Comparison of ENCODE assay signal across 19 cellular contexts in genomic region chr20:32614772-32615171, GRCh38. TPM values are rescaled to one million over a fixed set of nuclear protein-coding genes. Genes with fewer than 3 reads are reported as not detected.
A peak's percentile ranks its signal among the peaks of the same experiment; 100 is the strongest.
DNase-seq lines count a peak whose midpoint lies in the region; ATAC-seq and TF ChIP-seq lines count a peak whose summit lies in the region.
"Had no signal": no experiment of that assay in that cellular context is flagged by ENCODE, and none has a peak within 500 bp of the region (broad histone marks: within the 10 kb centered on the region; RNA-seq: fewer than 3 reads in every experiment).

No MANE protein-coding gene starts in this region.

- no peaks in the 10 kb centered on the region for H3K27me3 ChIP-seq in endodermal cell (ENCODE audit: control insufficient read depth, insufficient read depth, low read length, poor library complexity, severe bottlenecking)
- H3K27me3 ChIP-seq: BLaER1 treated with 17β-estradiol and CSF1 and Interleukin-3, amounts not matched to agents 10 nM and 100 nM had no signal

- no peak overlapping the region for H3K9ac ChIP-seq in endodermal cell (ENCODE audit: extremely low read depth, low read length, poor library complexity, severe bottlenecking)
- H3K9ac ChIP-seq: BLaER1 treated with 17β-estradiol and CSF1 and Interleukin-3, amounts not matched to agents 10 nM and 100 nM had no signal

- 97 to 100% methylated on average over 1 to 2 of the region's 2 CpGs for WGBS in endodermal cell (ENCODE audit: insufficient coverage in 1 of 2, insufficient read length in 1 of 2), 2 experiments

- TF ChIP-seq CTCF in endodermal cell (conservative IDR thresholded peaks at IDR 0.05), result no peak

- peak overlapping the region; percentile 24 for H3K27ac Mint-ChIP-seq in activated naive CD4-positive, alpha-beta T cell treated with anti-CD3 and anti-CD28 coated beads, Interleukin-2, amount 50 U/mL, for 24 hours
- H3K27ac Mint-ChIP-seq in activated naive CD4-positive, alpha-beta T cell treated with anti-CD3 and anti-CD28 coated beads, Interleukin-2, amount 50 U/mL, for 72 hours, result no peak overlapping the region
- H3K27ac Mint-ChIP-seq in endodermal cell, result no peak overlapping the region
- H3K27ac Mint-ChIP-seq in stimulated activated effector memory CD8-positive, alpha-beta T cell treated with anti-CD3 and anti-CD28 coated beads, Interleukin-12 subunit alpha, Interleukin-12 subunit beta, amount 100 ng/mL, for 72 hours, result peak overlapping the region; percentile 15
- H3K27ac Mint-ChIP-seq: B cell; CD4-positive, alpha-beta T cell; CD8-positive, alpha-beta T cell had no signal

- H3K36me3 Mint-ChIP-seq in activated naive CD4-positive, alpha-beta T cell treated with anti-CD3 and anti-CD28 coated beads, Interleukin-2, amount 50 U/mL, for 24 hours, result no peaks in the 10 kb centered on the region
- no peaks in the 10 kb centered on the region for H3K36me3 Mint-ChIP-seq in activated naive CD4-positive, alpha-beta T cell treated with anti-CD3 and anti-CD28 coated beads, Interleukin-2, amount 50 U/mL, for 72 hours
- H3K36me3 Mint-ChIP-seq in endodermal cell (ENCODE audit: low read depth), result no peaks in the 10 kb centered on the region
- H3K36me3 Mint-ChIP-seq in stimulated activated effector memory CD8-positive, alpha-beta T cell treated with anti-CD3 and anti-CD28 coated beads, Interleukin-12 subunit alpha, Interleukin-12 subunit beta, amount 100 ng/mL, for 72 hours, result no peaks in the 10 kb centered on the region
- H3K36me3 Mint-ChIP-seq: CD8-positive, alpha-beta T cell had no signal

- peaks cover 12% of the 10 kb centered on the region for H3K4me1 Mint-ChIP-seq in activated naive CD4-positive, alpha-beta T cell treated with anti-CD3 and anti-CD28 coated beads, Interleukin-2, amount 50 U/mL, for 24 hours
- peaks cover 11% of the 10 kb centered on the region for H3K4me1 Mint-ChIP-seq in endodermal cell
- H3K4me1 Mint-ChIP-seq in stimulated activated effector memory CD8-positive, alpha-beta T cell treated with anti-CD3 and anti-CD28 coated beads, Interleukin-12 subunit alpha, Interleukin-12 subunit beta, amount 100 ng/mL, for 72 hours, result peaks cover 6% of the 10 kb centered on the region

- H3K4me1 ChIP-seq in endodermal cell (ENCODE audit: control insufficient read depth, insufficient read depth, low read length), result no peaks in the 10 kb centered on the region
- H3K4me1 ChIP-seq: A549, Caco-2 had no signal

- no peaks in the 10 kb centered on the region for H3K9me3 Mint-ChIP-seq in activated naive CD4-positive, alpha-beta T cell treated with anti-CD3 and anti-CD28 coated beads, Interleukin-2, amount 50 U/mL, for 24 hours
- H3K9me3 Mint-ChIP-seq in activated naive CD4-positive, alpha-beta T cell treated with anti-CD3 and anti-CD28 coated beads, Interleukin-2, amount 50 U/mL, for 72 hours, result peaks cover 0 to 9% of the 10 kb centered on the region in 2 donors
- no peaks in the 10 kb centered on the region for H3K9me3 Mint-ChIP-seq in endodermal cell
- H3K9me3 Mint-ChIP-seq in stimulated activated effector memory CD8-positive, alpha-beta T cell treated with anti-CD3 and anti-CD28 coated beads, Interleukin-12 subunit alpha, Interleukin-12 subunit beta, amount 100 ng/mL, for 72 hours, result no peaks in the 10 kb centered on the region
- H3K9me3 Mint-ChIP-seq: CD4-positive, alpha-beta T cell; CD8-positive, alpha-beta T cell had no signal

- H3K9me3 ChIP-seq in endodermal cell (ENCODE audit: control insufficient read depth, low read length), result no peaks in the 10 kb centered on the region
- H3K9me3 ChIP-seq: A549; BLaER1 treated with 17β-estradiol and CSF1 and Interleukin-3, amounts not matched to agents 10 nM and 100 nM; Caco-2 had no signal

- no peak for ATAC-seq in activated naive CD4-positive, alpha-beta T cell treated with anti-CD3 and anti-CD28 coated beads, Interleukin-2, amount 50 U/mL, for 72 hours
- ATAC-seq in stimulated activated effector memory CD8-positive, alpha-beta T cell treated with anti-CD3 and anti-CD28 coated beads, Interleukin-12 subunit alpha, Interleukin-12 subunit beta, amount 100 ng/mL, for 72 hours, result no peak
- ATAC-seq: A549; CD8-positive, alpha-beta T cell had no signal

- no peaks in the 10 kb centered on the region for H3K36me3 ChIP-seq in endodermal cell (ENCODE audit: control insufficient read depth, insufficient read depth, low read length)
- H3K36me3 ChIP-seq: BLaER1 treated with 17β-estradiol and CSF1 and Interleukin-3, amounts not matched to agents 10 nM and 100 nM had no signal

- DNase-seq in activated naive CD4-positive, alpha-beta T cell treated with anti-CD3 and anti-CD28 coated beads, Interleukin-2, amount 50 U/mL, for 72 hours (ENCODE audit: low spot score in 2 of 2), result no peak
- DNase-seq in endodermal cell, result peak; percentile 35
- DNase-seq in stimulated activated effector memory CD8-positive, alpha-beta T cell treated with anti-CD3 and anti-CD28 coated beads, Interleukin-12 subunit alpha, Interleukin-12 subunit beta, amount 100 ng/mL, for 72 hours (ENCODE audit: low spot score in 2 of 2), result no peak
- no peak for DNase-seq in activated gamma-delta T cell treated with Interleukin-2 at 50 U/mL for 16 hours
- no peak for DNase-seq in islet precursor cell
- DNase-seq: AML-193; Caco-2; Calu3; CD4-positive, alpha-beta T cell; CD8-positive, alpha-beta T cell; DMS79 treated with DMSO at 0.1 percent for 48 hours; GF-D8 had no signal

- no peak overlapping the region for H3K4me3 Mint-ChIP-seq in activated naive CD4-positive, alpha-beta T cell treated with anti-CD3 and anti-CD28 coated beads, Interleukin-2, amount 50 U/mL, for 24 hours
- no peak overlapping the region for H3K4me3 Mint-ChIP-seq in endodermal cell
- H3K4me3 Mint-ChIP-seq in stimulated activated effector memory CD8-positive, alpha-beta T cell treated with anti-CD3 and anti-CD28 coated beads, Interleukin-12 subunit alpha, Interleukin-12 subunit beta, amount 100 ng/mL, for 72 hours, result no peak overlapping the region
- H3K4me3 Mint-ChIP-seq: B cell; CD4-positive, alpha-beta T cell; CD8-positive, alpha-beta T cell had no signal

- no peaks in the 10 kb centered on the region for H3K27me3 Mint-ChIP-seq in activated naive CD4-positive, alpha-beta T cell treated with anti-CD3 and anti-CD28 coated beads, Interleukin-2, amount 50 U/mL, for 24 hours
- peaks cover 2% of the 10 kb centered on the region for H3K27me3 Mint-ChIP-seq in endodermal cell (ENCODE audit: insufficient read depth)
- H3K27me3 Mint-ChIP-seq: CD4-positive, alpha-beta T cell had no signal

- no peak overlapping the region for H3K27ac ChIP-seq in endodermal cell (ENCODE audit: low read depth, low read length)
- H3K27ac ChIP-seq: 22Rv1; A549; BLaER1 treated with 17β-estradiol and CSF1 and Interleukin-3, amounts not matched to agents 10 nM and 100 nM; C4-2B had no signal

- no peak overlapping the region for H3K4me3 ChIP-seq in endodermal cell (ENCODE audit: low read length)
- H3K4me3 ChIP-seq: A549; BLaER1 treated with 17β-estradiol and CSF1 and Interleukin-3, amounts not matched to agents 10 nM and 100 nM had no signal

RNA-seq across cellular contexts. Expression of gene NOL4L, which starts 29.6 kb away (rescaled TPM):
- 10 to 100 TPM; 21.2 to 30.7 TPM for total RNA-seq in activated naive CD4-positive, alpha-beta T cell treated with anti-CD3 and anti-CD28 coated beads, Interleukin-2, amount 50 U/mL, for 72 hours
- total RNA-seq in endodermal cell, result 10 to 100 TPM; 39.6 to 50.7 TPM
- polyA plus RNA-seq in endodermal cell (2013, experiment 1 of 2), result 44.8 TPM
- 45.4 TPM for polyA plus RNA-seq in endodermal cell (2013, experiment 2 of 2)

RNA-seq across cellular contexts. Expression of gene C20orf203, which starts 59.0 kb away (rescaled TPM):
- total RNA-seq in activated naive CD4-positive, alpha-beta T cell treated with anti-CD3 and anti-CD28 coated beads, Interleukin-2, amount 50 U/mL, for 72 hours, result under 1 TPM in 1 of 2 donors, not detected in 1; 0.10 TPM
- total RNA-seq in endodermal cell, result under 1 TPM; 0.18 to 0.24 TPM
- polyA plus RNA-seq in endodermal cell (2013, experiment 1 of 2), result 0.28 TPM
- polyA plus RNA-seq in endodermal cell (2013, experiment 2 of 2), result 0.41 TPM
- total RNA-seq: A172, Caco-2, Calu3 had no signal
- polyA plus RNA-seq: A549 had no signal

Comparison
In these comparisons a context has a peak if more than half of its experiments do, and no peak if none do; other contexts are left out.
1. H3K27ac Mint-ChIP-seq: peak in activated naive CD4-positive, alpha-beta T cell treated with anti-CD3 and anti-CD28 coated beads, Interleukin-2, amount 50 U/mL, for 24 hours (single experiment) and stimulated activated effector memory CD8-positive, alpha-beta T cell treated with anti-CD3 and anti-CD28 coated beads, Interleukin-12 subunit alpha, Interleukin-12 subunit beta, amount 100 ng/mL, for 72 hours (single experiment); none in activated naive CD4-positive, alpha-beta T cell treated with anti-CD3 and anti-CD28 coated beads, Interleukin-2, amount 50 U/mL, for 72 hours (0 of 2) and endodermal cell (single experiment).